In the genomic region with DNA sequence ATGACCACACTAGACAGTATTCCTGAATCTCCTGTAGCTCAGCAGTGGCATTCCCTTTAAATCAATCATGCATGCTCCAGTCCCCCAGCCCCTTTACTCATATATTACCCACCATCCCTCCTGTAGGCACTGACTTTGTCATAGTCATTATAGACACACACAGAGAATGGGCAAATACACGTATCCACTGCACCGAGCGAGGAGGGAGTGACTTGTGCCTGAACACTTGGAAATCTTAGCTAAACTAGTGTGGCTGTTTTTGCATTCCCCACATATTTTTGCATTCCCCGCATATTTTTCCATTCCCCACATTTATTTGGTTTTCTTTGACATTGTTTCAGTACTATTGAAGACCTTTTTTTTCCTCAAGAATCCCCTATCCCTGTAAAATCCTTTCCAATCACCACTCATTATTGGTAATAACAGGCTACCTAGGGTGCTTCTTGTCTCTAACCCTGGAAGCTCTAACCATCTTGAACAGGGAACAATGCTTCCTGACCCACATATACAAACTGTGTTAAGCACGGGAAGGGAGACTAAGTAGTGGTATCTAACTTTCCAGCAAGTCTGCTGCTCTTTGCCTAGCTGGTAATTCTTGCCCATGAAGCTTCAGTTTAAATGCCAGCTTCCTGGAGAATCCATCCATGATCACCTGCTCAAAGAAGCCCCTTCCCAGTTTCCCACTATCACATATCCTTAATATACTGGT, we compare ENCODE assay signal across 17 cellular contexts.
A peak's percentile ranks its signal among the peaks of the same experiment; 100 is the strongest.
DNase-seq lines count a peak whose midpoint lies in the region; ATAC-seq and TF ChIP-seq lines count a peak whose summit lies in the region.
"Had no signal": no experiment of that assay in that cellular context is flagged by ENCODE, and none has a peak within 500 bp of the region (broad histone marks: within the 10 kb centered on the region; RNA-seq: fewer than 3 reads in every experiment).

No MANE protein-coding gene starts in this region.

- peaks cover 8% of the 10 kb centered on the region for H3K9me3 Mint-ChIP-seq in chondrocyte (ENCODE audit: low read depth)
- H3K9me3 Mint-ChIP-seq in activated T-cell treated with anti-CD3 and anti-CD28 coated beads, Interleukin-2, amount 50 U/mL, for 24 hours = peaks cover 4% of the 10 kb centered on the region
- H3K9me3 Mint-ChIP-seq: activated CD4-positive, alpha-beta T cell treated with anti-CD3 and anti-CD28 coated beads, Interleukin-2, amount 10 ng/mL, durations not matched to agents 7 days and 5 days; activated naive CD8-positive, alpha-beta T cell treated with anti-CD3 and anti-CD28 coated beads, Interleukin-2, amount 10 ng/mL, durations not matched to agents 7 days and 5 days had no signal

- no peak for ATAC-seq in HG03520 (IDR thresholded peaks at IDR 0.05; ENCODE audit: unreplicated experiment)
- ATAC-seq: stimulated activated naive CD8-positive, alpha-beta T cell treated with anti-CD3 and anti-CD28 coated beads, Interleukin-15, Interleukin-2, amounts not matched to agents 100 U/mL and 50 U/mL, for 24 hours had no signal

- H3K4me3 Mint-ChIP-seq in chondrocyte (ENCODE audit: unreplicated experiment) = no peak overlapping the region
- H3K4me3 Mint-ChIP-seq in activated T-cell treated with anti-CD3 and anti-CD28 coated beads, Interleukin-2, amount 50 U/mL, for 24 hours = no peak overlapping the region
- H3K4me3 Mint-ChIP-seq: activated CD4-positive, alpha-beta T cell treated with anti-CD3 and anti-CD28 coated beads, Interleukin-2, amount 10 ng/mL, durations not matched to agents 7 days and 5 days; activated naive CD8-positive, alpha-beta T cell treated with anti-CD3 and anti-CD28 coated beads, Interleukin-2, amount 10 ng/mL, durations not matched to agents 7 days and 5 days had no signal

- H3K27ac Mint-ChIP-seq in chondrocyte (ENCODE audit: unreplicated experiment) = peak overlapping the region; percentile 25
- no peak overlapping the region for H3K27ac Mint-ChIP-seq in activated T-cell treated with anti-CD3 and anti-CD28 coated beads, Interleukin-2, amount 50 U/mL, for 24 hours
- H3K27ac Mint-ChIP-seq: activated CD4-positive, alpha-beta T cell treated with anti-CD3 and anti-CD28 coated beads, Interleukin-2, amount 10 ng/mL, durations not matched to agents 7 days and 5 days; activated naive CD8-positive, alpha-beta T cell treated with anti-CD3 and anti-CD28 coated beads, Interleukin-2, amount 10 ng/mL, durations not matched to agents 7 days and 5 days had no signal

- TF ChIP-seq CTCF in chondrocyte (IDR thresholded peaks at IDR 0.05) = no peak

- DNase-seq in AG08396 (ENCODE audit: low spot score) (peak; percentile 29), HT1080 (ENCODE audit: low read depth) (peak; percentile 37), chondrocyte (ENCODE audit: low spot score) (no peak), myocyte (ENCODE audit: low read depth) (peak; percentile 38), dermis blood vessel endothelial cell (no peak), D341Med (ENCODE audit: low spot score) (no peak)
- no peak for DNase-seq in activated T-cell treated with anti-CD3 and anti-CD28 coated beads, Interleukin-2, amount 50 U/mL, for 24 hours
- DNase-seq: activated CD4-positive, alpha-beta T cell treated with anti-CD3 and anti-CD28 coated beads, Interleukin-2, amount 10 ng/mL, durations not matched to agents 7 days and 5 days; activated naive CD8-positive, alpha-beta T cell treated with anti-CD3 and anti-CD28 coated beads, Interleukin-2, amount 10 ng/mL, durations not matched to agents 7 days and 5 days; activated T-cell treated with anti-CD3 and anti-CD28 coated beads for 4 hours; Calu3; glutamatergic neuron; midbrain; NCI-H1417 treated with DMSO at 0.1 percent for 48 hours; spleen; stimulated activated naive CD8-positive, alpha-beta T cell treated with anti-CD3 and anti-CD28 coated beads, Interleukin-15, Interleukin-2, amounts not matched to agents 100 U/mL and 50 U/mL, for 24 hours had no signal

- no peaks in the 10 kb centered on the region for H3K27me3 Mint-ChIP-seq in chondrocyte (ENCODE audit: low read depth)
- H3K27me3 Mint-ChIP-seq in activated T-cell treated with anti-CD3 and anti-CD28 coated beads, Interleukin-2, amount 50 U/mL, for 24 hours = peaks cover 20% of the 10 kb centered on the region

- H3K36me3 Mint-ChIP-seq in chondrocyte (ENCODE audit: low read depth) = no peaks in the 10 kb centered on the region
- no peaks in the 10 kb centered on the region for H3K36me3 Mint-ChIP-seq in activated T-cell treated with anti-CD3 and anti-CD28 coated beads, Interleukin-2, amount 50 U/mL, for 24 hours (ENCODE audit: low read depth)
- H3K36me3 Mint-ChIP-seq: activated naive CD8-positive, alpha-beta T cell treated with anti-CD3 and anti-CD28 coated beads, Interleukin-2, amount 10 ng/mL, durations not matched to agents 7 days and 5 days had no signal

- H3K4me1 Mint-ChIP-seq in chondrocyte (ENCODE audit: low read depth) = peaks cover 28% of the 10 kb centered on the region
- H3K4me1 Mint-ChIP-seq in activated T-cell treated with anti-CD3 and anti-CD28 coated beads, Interleukin-2, amount 50 U/mL, for 24 hours (ENCODE audit: low read depth) = no peaks in the 10 kb centered on the region
- H3K4me1 Mint-ChIP-seq: activated CD4-positive, alpha-beta T cell treated with anti-CD3 and anti-CD28 coated beads, Interleukin-2, amount 10 ng/mL, durations not matched to agents 7 days and 5 days; activated naive CD8-positive, alpha-beta T cell treated with anti-CD3 and anti-CD28 coated beads, Interleukin-2, amount 10 ng/mL, durations not matched to agents 7 days and 5 days had no signal

Comparison
In these comparisons a context has a peak if more than half of its experiments do, and no peak if none do; other contexts are left out.
1. DNase-seq: peak in AG08396 (single experiment), HT1080 (single experiment) and myocyte (single experiment); none in chondrocyte (single experiment), activated T-cell treated with anti-CD3 and anti-CD28 coated beads, Interleukin-2, amount 50 U/mL, for 24 hours (single experiment), dermis blood vessel endothelial cell (single experiment) and D341Med (single experiment).